1 cellular context compared by ENCODE assay signal in genomic region chr2:74461187-74462053, GRCh38.
TF ChIP-seq lines count a peak whose summit lies in the region.

No MANE protein-coding gene starts in this region.

TF ChIP-seq in endothelial cell of umbilical vein, 7 proteins besides CTCF, POLR2A, EP300 and RAD21:
- TF ChIP-seq JUN (IDR thresholded peaks at IDR 0.05; ENCODE audit: borderline replicate concordance, insufficient read depth, insufficient read length, low read depth) (no peak), EZH2 (IDR thresholded peaks at IDR 0.05; ENCODE audit: borderline replicate concordance, low read depth, low read length, severe bottlenecking) (no peak), POLR2AphosphoS5 (IDR thresholded peaks at IDR 0.05; ENCODE audit: insufficient read depth, low read depth, low read length) (no peak), FOS (IDR thresholded peaks at IDR 0.05; ENCODE audit: borderline replicate concordance, insufficient read depth, low read length) (no peak), MYC (IDR thresholded peaks at IDR 0.05; ENCODE audit: low read depth, low read length) (no peak), GATA2 (IDR thresholded peaks at IDR 0.05; ENCODE audit: insufficient read depth, insufficient read length, low read depth, low read length) (no peak)
- TF ChIP-seq, protein P1, sequence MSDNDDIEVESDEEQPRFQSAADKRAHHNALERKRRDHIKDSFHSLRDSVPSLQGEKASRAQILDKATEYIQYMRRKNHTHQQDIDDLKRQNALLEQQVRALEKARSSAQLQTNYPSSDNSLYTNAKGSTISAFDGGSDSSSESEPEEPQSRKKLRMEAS (IDR thresholded peaks at IDR 0.05; ENCODE audit: insufficient read depth, insufficient read length) = no peak
